8 cellular contexts compared by ENCODE assay signal in the genomic region with DNA sequence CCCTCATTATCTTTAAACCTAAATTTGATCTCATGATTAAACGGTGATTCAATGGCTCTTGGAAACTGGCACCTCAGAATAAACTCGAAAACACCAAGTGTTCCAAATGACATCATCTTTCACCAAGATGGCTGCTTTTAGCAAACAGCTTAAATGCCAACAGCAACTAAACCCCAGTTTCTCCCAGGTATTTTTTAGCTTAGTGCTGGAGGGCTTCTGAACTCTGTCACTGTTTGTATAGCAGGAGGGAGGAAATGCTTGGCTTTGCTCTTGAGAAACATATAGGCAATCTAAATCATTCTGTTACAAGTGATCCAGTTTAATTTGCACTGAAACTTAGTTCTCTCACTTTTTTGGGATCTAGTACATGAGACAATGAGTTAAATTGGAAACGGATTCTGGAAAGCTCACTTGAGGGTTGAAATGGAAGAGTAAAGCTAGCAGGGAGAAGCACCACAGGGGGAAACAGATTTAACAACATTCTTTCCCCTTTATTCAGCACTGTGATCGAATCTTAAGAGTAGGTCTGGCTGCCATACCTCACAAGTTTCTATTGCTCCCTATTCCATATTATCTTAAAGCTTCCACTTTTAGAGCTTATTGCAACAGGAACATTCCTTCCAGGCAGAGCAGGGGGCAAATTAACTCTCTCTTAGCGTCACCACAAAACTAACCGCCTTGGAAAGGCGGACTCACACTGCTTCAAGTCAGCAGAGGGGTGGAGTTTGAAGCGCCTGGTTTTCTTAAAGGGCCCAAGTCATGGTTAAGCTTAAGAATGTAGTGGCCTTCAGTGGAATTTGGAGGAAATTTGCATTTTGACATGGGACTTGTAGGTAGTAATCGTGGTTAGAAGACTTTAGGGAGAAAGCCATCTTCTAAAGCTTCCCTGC. TPM values are rescaled to one million over a fixed set of nuclear protein-coding genes. Genes with fewer than 3 reads are reported as not detected.
A peak's percentile ranks its signal among the peaks of the same experiment; 100 is the strongest.
DNase-seq lines count a peak whose midpoint lies in the region; ATAC-seq and TF ChIP-seq lines count a peak whose summit lies in the region.

No MANE protein-coding gene starts in this region.

- H3K4me1 Mint-ChIP-seq in brain = peaks cover 48% of the 10 kb centered on the region

- peak overlapping the region; percentile 97 for H3K4me2 ChIP-seq in SK-N-SH

- H3K9ac ChIP-seq in SK-N-SH = peak overlapping the region; percentile 49; the same call in 1 of the 2 replicates
- peak overlapping the region; percentile 89 for H3K9ac ChIP-seq in iPS-20b (ENCODE audit: low read depth, low read length)
- H3K9ac ChIP-seq in skeletal muscle tissue (ENCODE audit: low read depth in 1 of 3, low read length in 3 of 3) = peak overlapping the region; percentile 60 to 79 (median 73)

- peak overlapping the region; percentile 95 to 99 (median 98) for H3K4me3 Mint-ChIP-seq in brain

- CTCF ChIA-PET in SK-N-SH (lab: Yijun Ruan, JAX) = interaction anchor here (0.7 to 1.4 kb wide), 6 partner anchors 42 to 286 kb away, joined by 3 to 6 read pairs (median 3); no protein-coding TSS in a partner anchor

- no peaks in the 10 kb centered on the region for H3K36me3 ChIP-seq in SK-N-SH (replicated peaks in 1 of 2; ENCODE audit: control insufficient read depth in 1 of 2, insufficient read depth in 2 of 2, low read length in 1 of 2)
- peaks cover under 1% of the 10 kb centered on the region; the same call in 1 of the 2 replicates for H3K36me3 ChIP-seq in iPS-20b (ENCODE audit: insufficient read depth, low read depth, low read length)
- H3K36me3 ChIP-seq in skeletal muscle tissue (ENCODE audit: control insufficient read depth in 3 of 3, insufficient read depth in 3 of 3, low read length in 3 of 3) = no peaks in the 10 kb centered on the region

- peak overlapping the region; percentile 41 to 50 for H3K4me3 ChIP-seq in SK-N-SH (ENCODE audit: low read depth in 2 of 2, low read length in 1 of 2)
- peak overlapping the region; percentile 93 for H3K4me3 ChIP-seq in iPS-20b (ENCODE audit: low read length)
- H3K4me3 ChIP-seq in skeletal muscle tissue (ENCODE audit: low read length in 3 of 3) = peak overlapping the region; percentile 60 to 76 (median 60)

- TF ChIP-seq CTCF in GM13977 (IDR thresholded peaks at IDR 0.05; ENCODE audit: extremely low read depth, insufficient read depth, missing control alignments) (no peak), SK-N-SH (IDR thresholded peaks at IDR 0.05) (no peak), brain (conservative IDR thresholded peaks at IDR 0.05) (no peak)

- H3K27me3 Mint-ChIP-seq in brain = peaks cover 14% of the 10 kb centered on the region

- H3K4me1 ChIP-seq in SK-N-SH (ENCODE audit: control insufficient read depth in 1 of 2, insufficient read depth in 2 of 2, low read depth in 1 of 2, low read length in 1 of 2) (peaks cover 9 to 10% of the 10 kb centered on the region in 2 experiments; a peak in 3 of 4 replicates), iPS-20b (ENCODE audit: insufficient read depth, low read length) (peaks cover 28% of the 10 kb centered on the region), skeletal muscle tissue (ENCODE audit: control insufficient read depth in 3 of 3, insufficient read depth in 3 of 3, low read length in 3 of 3) (peaks cover 12 to 24% (median 20%) of the 10 kb centered on the region in 3 donors)

- ATAC-seq in HG03442 (IDR thresholded peaks at IDR 0.05; ENCODE audit: unreplicated experiment) = peak; percentile 19
- no peak for ATAC-seq in GM19023 (IDR thresholded peaks at IDR 0.05; ENCODE audit: unreplicated experiment)

- peaks cover 22% of the 10 kb centered on the region for H3F3A ChIP-seq in SK-N-SH (replicated peaks; ENCODE audit: insufficient read depth)

- no peaks in the 10 kb centered on the region for H3K9me3 ChIP-seq in SK-N-SH
- no peaks in the 10 kb centered on the region for H3K9me3 ChIP-seq in iPS-20b (ENCODE audit: insufficient read depth, low read depth, low read length)
- H3K9me3 ChIP-seq in skeletal muscle tissue (ENCODE audit: control insufficient read depth in 3 of 3, low read length in 3 of 3) = no peaks in the 10 kb centered on the region

- peak; percentile 60 for DNase-seq in A172 (ENCODE audit: low spot score)
- DNase-seq in GM13977 (ENCODE audit: low spot score) = peak; percentile 44
- DNase-seq in SK-N-SH = no peak

- WGBS in SK-N-SH (ENCODE audit: low lambda C conversion rate) = 33% methylated on average over 9 of the region's 9 CpGs

- H3K9me3 Mint-ChIP-seq in brain = peaks cover 6 to 9% (median 6%) of the 10 kb centered on the region in 5 experiments

- H3K27me3 ChIP-seq in SK-N-SH (ENCODE audit: insufficient read depth) (no peaks in the 10 kb centered on the region), iPS-20b (ENCODE audit: insufficient read depth, low read length) (no peaks in the 10 kb centered on the region), skeletal muscle tissue (ENCODE audit: control insufficient read depth in 3 of 3, insufficient read depth in 3 of 3, low read length in 3 of 3) (no peaks in the 10 kb centered on the region)

- POLR2A ChIA-PET in SK-N-SH (lab: Yijun Ruan, JAX) = no interaction called here

- TF ChIP-seq RAD21 in SK-N-SH (IDR thresholded peaks at IDR 0.05; ENCODE audit: low read length) = no peak

- H3K36me3 Mint-ChIP-seq in brain = no peaks in the 10 kb centered on the region

- H3K27ac ChIP-seq in SK-N-SH (ENCODE audit: low read depth in 2 of 2, low read length in 1 of 2) = peak overlapping the region; percentile 71 to 76
- peak overlapping the region; percentile 96 for H3K27ac ChIP-seq in iPS-20b (ENCODE audit: low read length)
- peak overlapping the region; percentile 83 for H3K27ac ChIP-seq in skeletal muscle tissue (ENCODE audit: low read depth, low read length)

- H4K20me1 ChIP-seq in SK-N-SH (ENCODE audit: insufficient read depth) = peaks cover 21% of the 10 kb centered on the region

- peak overlapping the region; percentile 85 for H2AFZ ChIP-seq in SK-N-SH (ENCODE audit: low read depth)

- in situ Hi-C loops in GM13977 (cut with MboI; ENCODE audit: low pct_unique_long_range_greater_than_20kb, low sequenced_read_pairs, unreplicated experiment) = loop anchor here (25.0 kb wide), 1 partner anchor 271 kb away; no protein-coding TSS in a partner anchor

- peaks cover 29% of the 10 kb centered on the region for H3K79me2 ChIP-seq in SK-N-SH (ENCODE audit: insufficient read depth)

- no peaks in the 10 kb centered on the region for H3K9me2 ChIP-seq in SK-N-SH

- no peak for TF ChIP-seq EP300 in SK-N-SH (IDR thresholded peaks at IDR 0.05; ENCODE audit: borderline replicate concordance in 1 of 2, low read depth in 1 of 2, low read length in 1 of 2)

- peak overlapping the region; percentile 94 to 100 (median 99) for H3K27ac Mint-ChIP-seq in brain

TF ChIP-seq in SK-N-SH, 30 proteins besides CTCF, POLR2A, EP300 and RAD21:
- TF ChIP-seq RCOR1 (IDR thresholded peaks at IDR 0.05; ENCODE audit: low read length) (no peak), TAF1 (IDR thresholded peaks at IDR 0.05; ENCODE audit: borderline replicate concordance, low read depth, low read length) (0 out of 2 replicates have a peak, but pooled peaks have one; percentile 21), JUND (IDR thresholded peaks at IDR 0.05) (no peak), POLR2AphosphoS5 (IDR thresholded peaks at IDR 0.05; ENCODE audit: low read depth, low read length) (peak; percentile 59), YY1 (IDR thresholded peaks at IDR 0.05; ENCODE audit: low read depth) (peak; percentile 61; the same call in 1 of the 2 replicates)

RNA-seq across cellular contexts. Expression of a gene that starts 1.8 kb away (rescaled TPM):
- total RNA-seq in A172 (2014; rRNA removed; shearing (Covaris generic)) = 16.7 and 18.2 TPM in 2 replicates
- polyA plus RNA-seq in SK-N-SH (2012; rRNA removed) = 10.8 and 12.7 TPM in 2 replicates
- 13.4 and 14.1 TPM in 2 replicates for polyA plus RNA-seq in SK-N-SH (2012; cell fraction: cytosol; rRNA removed)
- 4.9 and 9.8 TPM in 2 replicates for polyA plus RNA-seq in SK-N-SH (2012; cell fraction: nucleus; rRNA removed)
- 11.4 TPM for polyA plus RNA-seq in brain (ENCODE audit: insufficient read depth, low read depth, low replicate concordance)
- 24.5 TPM for total RNA-seq in skeletal muscle tissue
